ENCODE assay signal across 22 cellular contexts in the genomic region with DNA sequence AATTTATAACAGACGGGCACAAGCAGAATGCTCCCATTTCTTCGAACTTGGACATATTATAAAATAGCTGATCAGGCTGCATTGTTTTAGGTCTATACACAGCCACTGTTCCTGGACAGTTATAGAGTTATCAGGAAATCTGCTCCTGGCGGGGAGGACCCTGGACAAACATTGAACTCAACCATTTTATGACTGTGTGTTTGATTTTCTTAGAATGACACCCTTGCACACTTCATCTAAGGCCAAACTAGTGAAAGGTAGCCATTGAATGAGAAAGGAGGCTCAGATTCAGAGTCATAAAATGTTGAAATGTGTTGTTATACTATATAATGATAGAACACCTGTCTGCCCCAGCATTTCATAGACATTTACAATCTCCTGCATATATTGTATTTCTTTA.
"Had no signal": no experiment of that assay in that cellular context is flagged by ENCODE, and none has a peak within 500 bp of the region (broad histone marks: within the 10 kb centered on the region; RNA-seq: fewer than 3 reads in every experiment).

No MANE protein-coding gene starts in this region.

- ATAC-seq: left cardiac atrium; left lung; lower lobe of right lung; natural killer cell; stimulated activated effector memory CD8-positive, alpha-beta T cell treated with anti-CD3 and anti-CD28 coated beads, Interleukin-12 subunit alpha, Interleukin-12 subunit beta, amount 100 ng/mL, for 72 hours had no signal

- H3K27ac ChIP-seq: left lung, lower lobe of right lung, ovary, right atrium auricular region, sigmoid colon, spleen, suprapubic skin, thoracic aorta, tibial artery, upper lobe of left lung, vagina had no signal

- H3K4me3 ChIP-seq: left lung, lower lobe of right lung, ovary, right atrium auricular region, sigmoid colon, spleen, suprapubic skin, thoracic aorta, tibial artery, upper lobe of left lung, vagina had no signal

- H3K9me3 ChIP-seq: left lung, lower lobe of right lung, ovary, right atrium auricular region, sigmoid colon, spleen, suprapubic skin, thoracic aorta, tibial artery, upper lobe of left lung, vagina had no signal

- H3K4me1 ChIP-seq: left lung, lower lobe of right lung, spleen, suprapubic skin, tibial artery, upper lobe of left lung, vagina had no signal

- DNase-seq: hippocampal formation; kidney glomerular epithelial cell; left cardiac atrium; left lung; lower lobe of right lung; mammary epithelial cell; mesenchymal stem cell; naive B cell; natural killer cell; ovary; sigmoid colon; small intestine; spleen; stimulated activated CD4-positive, alpha-beta T cell treated with anti-CD3 and anti-CD28 coated beads, Interleukin-4, amount 100 ng/mL, for 24 hours; stimulated activated naive CD4-positive, alpha-beta T cell; tibial artery; upper lobe of left lung had no signal

- H3K27me3 ChIP-seq: left lung, ovary, right atrium auricular region, sigmoid colon, spleen, suprapubic skin, tibial artery, upper lobe of left lung, vagina had no signal

- H3K36me3 ChIP-seq: left lung, lower lobe of right lung, ovary, right atrium auricular region, sigmoid colon, spleen, suprapubic skin, thoracic aorta, tibial artery, upper lobe of left lung, vagina had no signal
